18 cellular contexts compared by ENCODE assay signal in the genomic region with DNA sequence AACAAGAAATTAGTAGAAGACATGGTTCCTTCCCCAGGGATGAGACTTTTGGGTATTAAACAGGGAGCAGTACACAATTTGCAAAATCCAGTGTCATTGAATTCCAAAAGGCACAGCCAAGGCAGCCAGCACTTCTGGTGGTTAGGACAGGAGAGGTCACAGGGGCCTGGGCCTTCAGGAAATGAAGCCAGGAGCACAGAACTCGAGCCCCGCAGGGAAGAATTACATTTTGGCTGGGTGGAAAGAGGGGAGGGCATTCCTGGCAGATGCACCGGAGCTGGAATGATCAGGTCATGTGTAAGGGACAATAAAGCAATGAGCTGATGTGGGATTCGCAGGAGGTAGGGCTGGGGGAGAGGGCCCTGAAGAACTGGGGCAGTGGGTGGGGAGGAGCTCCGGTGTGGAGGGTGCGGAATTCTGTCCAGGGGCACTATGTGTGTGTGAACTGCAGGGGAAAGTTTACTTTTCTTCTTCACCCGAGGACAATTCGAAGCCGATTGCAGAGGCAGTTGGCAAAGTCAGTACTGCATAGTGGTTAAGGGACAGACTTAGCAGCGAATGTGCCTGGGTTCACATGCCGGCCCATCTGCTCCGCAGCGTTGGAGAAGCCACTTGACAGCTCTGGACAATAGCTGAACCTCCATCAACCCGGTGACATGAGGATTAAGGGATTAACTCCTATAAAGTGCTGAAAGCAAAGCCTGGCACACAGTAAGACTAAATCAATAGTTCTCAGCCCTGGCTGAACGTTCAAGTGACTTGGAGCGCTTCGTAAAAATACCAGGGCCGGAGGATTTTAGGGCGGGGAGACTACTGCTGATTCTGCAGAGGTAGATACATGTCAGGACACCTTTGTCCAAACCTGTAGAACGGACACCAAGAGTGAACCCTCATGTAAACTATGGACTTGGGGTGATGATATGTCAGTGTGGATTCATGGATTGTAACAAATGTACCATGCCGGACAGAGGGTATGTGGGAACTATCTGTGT. TPM values are rescaled to one million over a fixed set of nuclear protein-coding genes. Genes with fewer than 3 reads are reported as not detected.
DNase-seq lines count a peak whose midpoint lies in the region; ATAC-seq and TF ChIP-seq lines count a peak whose summit lies in the region.
"Had no signal": no experiment of that assay in that cellular context is flagged by ENCODE, and none has a peak within 500 bp of the region (broad histone marks: within the 10 kb centered on the region; RNA-seq: fewer than 3 reads in every experiment).

No MANE protein-coding gene starts in this region.

- ATAC-seq in GM23338, result no peak; the same call in 2 of the 3 replicates
- ATAC-seq: effector memory CD8-positive, alpha-beta T cell; K562; mucosa of descending colon had no signal

- no peak for DNase-seq in GM23338 (ENCODE audit: low spot score)
- DNase-seq in NCI-H774 (lab: John Stamatoyannopoulos, UW), result peak; percentile 35
- peak in 1 of 2 donors; percentile 30 for DNase-seq in cardiac muscle cell (ENCODE audit: low read depth in 1 of 2, low spot score in 1 of 2)
- DNase-seq in neural crest cell (ENCODE audit: low read depth, low spot score), result no peak
- no peak for DNase-seq in NCI-H1436 (lab: John Stamatoyannopoulos, UW)
- no peak for DNase-seq in NCI-H1417 treated with DMSO at 0.1 percent for 48 hours (lab: John Stamatoyannopoulos, UW)
- no peak for DNase-seq in COLO829 (ENCODE audit: low spot score)
- no peak for DNase-seq in stimulated activated CD4-positive, alpha-beta T cell treated with anti-CD3 and anti-CD28 coated beads, Interleukin-4, amount 100 ng/mL, for 4 hours
- DNase-seq: amniotic stem cell; cerebellar nuclear complex; effector memory CD8-positive, alpha-beta T cell; GM23248; mucosa of descending colon; NK-92 treated with Interleukin-12 subunit alpha and Interleukin-12 subunit beta, amount 100 ng/mL, for 24 hours; RPMI8226 had no signal

- H3K79me2 ChIP-seq in GM23338 (replicated peaks; ENCODE audit: insufficient read depth), result no peaks in the 10 kb centered on the region

- no peaks in the 10 kb centered on the region for H3K27me3 ChIP-seq in GM23338 (ENCODE audit: insufficient read depth)
- no peaks in the 10 kb centered on the region for H3K27me3 ChIP-seq in cardiac muscle cell

- H3K9me3 ChIP-seq in cardiac muscle cell (ENCODE audit: low read depth), result no peaks in the 10 kb centered on the region
- H3K9me3 ChIP-seq: mucosa of descending colon had no signal

- H3K4me3 Mint-ChIP-seq in GM23338 (no peak overlapping the region), neural crest cell (no peak overlapping the region)
- H3K4me3 Mint-ChIP-seq: effector memory CD8-positive, alpha-beta T cell had no signal

- no peak overlapping the region for H3K27ac ChIP-seq in GM23338 (ENCODE audit: low read depth)
- peak overlapping the region; percentile 92 for H3K27ac ChIP-seq in cardiac muscle cell
- H3K27ac ChIP-seq: GM23248, HL-60, skin epidermis had no signal

- H3K36me3 Mint-ChIP-seq in GM23338 (ENCODE audit: low read depth), result peaks cover 11% of the 10 kb centered on the region
- H3K36me3 Mint-ChIP-seq in neural crest cell (ENCODE audit: low read depth), result no peaks in the 10 kb centered on the region

- no peaks in the 10 kb centered on the region; the same call in 1 of the 2 replicates for H3K4me1 ChIP-seq in GM23338 (ENCODE audit: insufficient read depth)
- peaks cover 48% of the 10 kb centered on the region for H3K4me1 ChIP-seq in cardiac muscle cell (ENCODE audit: low read depth)

- H3K27me3 Mint-ChIP-seq in GM23338 (ENCODE audit: insufficient read depth, low read depth, poor library complexity) (no peaks in the 10 kb centered on the region), neural crest cell (ENCODE audit: low read depth) (no peaks in the 10 kb centered on the region)
- H3K27me3 Mint-ChIP-seq: effector memory CD8-positive, alpha-beta T cell had no signal

- TF ChIP-seq CTCF in GM23338 (conservative IDR thresholded peaks at IDR 0.05; ENCODE audit: low read depth in 2 of 2) (no peak), cardiac muscle cell (IDR thresholded peaks at IDR 0.05; ENCODE audit: low read depth, low read length) (no peak), neural crest cell (conservative IDR thresholded peaks at IDR 0.05) (no peak)

- H3F3A ChIP-seq in GM23338 (replicated peaks; ENCODE audit: low read depth), result no peaks in the 10 kb centered on the region

- H3K9me3 Mint-ChIP-seq in GM23338 (peaks cover 16% of the 10 kb centered on the region), neural crest cell (peaks cover 5% of the 10 kb centered on the region)

- H2AFZ ChIP-seq in GM23338, result peak overlapping the region; percentile 43
- H2AFZ ChIP-seq: GM23248 had no signal

- no peak overlapping the region for H3K4me2 ChIP-seq in GM23338

- no peaks in the 10 kb centered on the region for H3K36me3 ChIP-seq in GM23338 (ENCODE audit: insufficient read depth)
- peaks cover 29% of the 10 kb centered on the region for H3K36me3 ChIP-seq in cardiac muscle cell

- H3K4me1 Mint-ChIP-seq in GM23338 (peaks cover 24% of the 10 kb centered on the region), neural crest cell (peaks cover 31% of the 10 kb centered on the region)

- 0 out of 2 replicates have a peak, but pooled peaks cover 2% of the 10 kb centered on the region for H3K9me2 ChIP-seq in GM23338 (ENCODE audit: insufficient read depth)

- H3K27ac Mint-ChIP-seq in GM23338 (no peak overlapping the region), neural crest cell (ENCODE audit: unreplicated experiment) (peak overlapping the region; percentile 14)

- no peaks in the 10 kb centered on the region for H4K20me1 ChIP-seq in GM23338 (replicated peaks; ENCODE audit: insufficient read depth)

- H3K4me3 ChIP-seq in GM23338 (no peak overlapping the region), cardiac muscle cell (no peak overlapping the region)
- H3K4me3 ChIP-seq: GM23248, K562, mucosa of descending colon, skin epidermis had no signal

TF ChIP-seq in GM23338, 12 proteins besides CTCF, POLR2A, EP300 and RAD21:
- TF ChIP-seq EZH2phosphoT487 (IDR thresholded peaks at IDR 0.05; ENCODE audit: unreplicated experiment), result no peak
- TF ChIP-seq POLR2AphosphoS5 (IDR thresholded peaks at IDR 0.05; ENCODE audit: low read depth), result no peak

RNA-seq across cellular contexts. Expression of gene ALPK2, which starts 36.4 kb away (rescaled TPM):
- 0.03 and 1.4 TPM in 2 replicates for total RNA-seq in GM23338 (2014; rRNA removed; shearing (Covaris generic))
- 0.14 and 0.23 TPM in 2 replicates for polyA plus RNA-seq in GM23338 (2016; fragmentation: Nextera tagmentation; extraction: Ambion mirVana)
- 225 and 367 TPM in 2 replicates for total RNA-seq in cardiac muscle cell
- 110 and 152 TPM in 2 replicates for polyA plus RNA-seq in cardiac muscle cell
- total RNA-seq in neural crest cell, result 0.14 TPM in 1 of 2 replicates, not detected in the other
- total RNA-seq: K562 had no signal
- polyA plus RNA-seq: K562 had no signal

Comparison
In these comparisons a context has a peak if more than half of its experiments do, and no peak if none do; other contexts are left out.
1. RNA of gene ALPK2, which starts 36.4 kb away (total RNA-seq): 225 to 367 TPM in cardiac muscle cell; 0.03 to 1.4 TPM in GM23338 and 0.14 TPM in neural crest cell; every median in the first group is over 10 times any median in the second.